1 cellular context compared by ENCODE assay signal in the genomic region with DNA sequence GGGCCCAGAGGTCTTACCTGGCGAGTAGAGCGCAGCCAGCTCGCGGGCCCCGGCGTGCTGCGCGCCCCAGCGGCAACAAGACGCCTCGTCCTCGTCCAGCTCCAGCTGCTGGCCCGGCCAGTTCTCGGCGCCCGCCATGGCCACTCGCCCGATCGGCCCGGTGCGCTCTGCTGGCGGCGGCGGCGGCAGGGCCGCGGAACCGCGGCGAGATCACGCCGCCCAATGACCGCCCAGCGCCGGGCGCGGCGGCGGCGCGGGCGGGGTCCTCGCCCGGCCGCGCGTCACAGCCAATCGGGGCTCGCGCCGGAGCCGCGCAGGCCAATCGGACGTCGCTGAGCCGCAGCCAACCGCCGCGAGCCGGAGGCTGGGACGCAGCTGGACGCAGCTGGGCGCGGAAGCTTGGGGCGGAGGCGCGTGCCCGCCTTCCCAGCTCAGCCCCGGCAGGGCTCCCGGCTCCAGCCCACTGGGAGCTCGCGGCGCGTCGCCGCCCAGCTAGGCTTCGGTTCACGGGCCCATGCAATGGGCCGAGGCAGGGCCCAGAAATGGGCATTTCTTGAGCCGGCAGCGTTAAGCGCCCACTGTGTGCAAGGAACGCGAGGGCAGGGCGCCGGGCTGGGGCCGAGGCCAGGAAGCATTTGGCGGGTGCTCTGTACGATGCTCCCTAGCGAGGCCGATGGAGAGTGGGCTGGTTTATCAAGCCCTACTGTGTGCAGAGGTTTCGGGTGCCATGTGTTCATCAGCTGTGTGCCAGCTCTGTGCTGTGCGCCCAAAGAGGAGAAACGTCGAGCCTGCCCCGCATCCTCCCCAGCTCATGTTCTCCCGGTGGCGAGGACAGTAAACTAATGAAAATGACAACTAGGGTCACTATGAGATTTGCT.
TF ChIP-seq lines count a peak whose summit lies in the region.

A gene (minus strand): TSS at position 224 of the 878 bp plus-strand sequence. CDS start 86 bp downstream, at position 138.

TF ChIP-seq in HEK293, 187 proteins besides CTCF, POLR2A, EP300 and RAD21 (continued from another document and continues in another):
- TF ChIP-seq, protein P1, sequence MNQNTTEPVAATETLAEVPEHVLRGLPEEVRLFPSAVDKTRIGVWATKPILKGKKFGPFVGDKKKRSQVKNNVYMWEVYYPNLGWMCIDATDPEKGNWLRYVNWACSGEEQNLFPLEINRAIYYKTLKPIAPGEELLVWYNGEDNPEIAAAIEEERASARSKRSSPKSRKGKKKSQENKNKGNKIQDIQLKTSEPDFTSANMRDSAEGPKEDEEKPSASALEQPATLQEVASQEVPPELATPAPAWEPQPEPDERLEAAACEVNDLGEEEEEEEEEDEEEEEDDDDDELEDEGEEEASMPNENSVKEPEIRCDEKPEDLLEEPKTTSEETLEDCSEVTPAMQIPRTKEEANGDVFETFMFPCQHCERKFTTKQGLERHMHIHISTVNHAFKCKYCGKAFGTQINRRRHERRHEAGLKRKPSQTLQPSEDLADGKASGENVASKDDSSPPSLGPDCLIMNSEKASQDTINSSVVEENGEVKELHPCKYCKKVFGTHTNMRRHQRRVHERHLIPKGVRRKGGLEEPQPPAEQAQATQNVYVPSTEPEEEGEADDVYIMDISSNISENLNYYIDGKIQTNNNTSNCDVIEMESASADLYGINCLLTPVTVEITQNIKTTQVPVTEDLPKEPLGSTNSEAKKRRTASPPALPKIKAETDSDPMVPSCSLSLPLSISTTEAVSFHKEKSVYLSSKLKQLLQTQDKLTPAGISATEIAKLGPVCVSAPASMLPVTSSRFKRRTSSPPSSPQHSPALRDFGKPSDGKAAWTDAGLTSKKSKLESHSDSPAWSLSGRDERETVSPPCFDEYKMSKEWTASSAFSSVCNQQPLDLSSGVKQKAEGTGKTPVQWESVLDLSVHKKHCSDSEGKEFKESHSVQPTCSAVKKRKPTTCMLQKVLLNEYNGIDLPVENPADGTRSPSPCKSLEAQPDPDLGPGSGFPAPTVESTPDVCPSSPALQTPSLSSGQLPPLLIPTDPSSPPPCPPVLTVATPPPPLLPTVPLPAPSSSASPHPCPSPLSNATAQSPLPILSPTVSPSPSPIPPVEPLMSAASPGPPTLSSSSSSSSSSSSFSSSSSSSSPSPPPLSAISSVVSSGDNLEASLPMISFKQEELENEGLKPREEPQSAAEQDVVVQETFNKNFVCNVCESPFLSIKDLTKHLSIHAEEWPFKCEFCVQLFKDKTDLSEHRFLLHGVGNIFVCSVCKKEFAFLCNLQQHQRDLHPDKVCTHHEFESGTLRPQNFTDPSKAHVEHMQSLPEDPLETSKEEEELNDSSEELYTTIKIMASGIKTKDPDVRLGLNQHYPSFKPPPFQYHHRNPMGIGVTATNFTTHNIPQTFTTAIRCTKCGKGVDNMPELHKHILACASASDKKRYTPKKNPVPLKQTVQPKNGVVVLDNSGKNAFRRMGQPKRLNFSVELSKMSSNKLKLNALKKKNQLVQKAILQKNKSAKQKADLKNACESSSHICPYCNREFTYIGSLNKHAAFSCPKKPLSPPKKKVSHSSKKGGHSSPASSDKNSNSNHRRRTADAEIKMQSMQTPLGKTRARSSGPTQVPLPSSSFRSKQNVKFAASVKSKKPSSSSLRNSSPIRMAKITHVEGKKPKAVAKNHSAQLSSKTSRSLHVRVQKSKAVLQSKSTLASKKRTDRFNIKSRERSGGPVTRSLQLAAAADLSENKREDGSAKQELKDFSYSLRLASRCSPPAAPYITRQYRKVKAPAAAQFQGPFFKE (tag by site-specific recombination; IDR thresholded peaks at IDR 0.05; ENCODE audit: borderline replicate concordance): no peak
- TF ChIP-seq ZNF324 (tag by site-specific recombination; IDR thresholded peaks at IDR 0.05) (no peak), ZNF561 (tag by site-specific recombination; IDR thresholded peaks at IDR 0.05; ENCODE audit: borderline replicate concordance) (peak; percentile 86; the same call in 1 of the 2 replicates), ZSCAN16 (tag by site-specific recombination; IDR thresholded peaks at IDR 0.05) (peak; percentile 57; the same call in 1 of the 2 replicates), BCL11A (tag by site-specific recombination; IDR thresholded peaks at IDR 0.05; ENCODE audit: low read depth) (no peak), ZNF76 (tag by site-specific recombination; IDR thresholded peaks at IDR 0.05; ENCODE audit: borderline replicate concordance, low read depth) (0 out of 2 replicates have a peak, but pooled peaks have one; percentile 36), ZNF830 (tag by site-specific recombination; IDR thresholded peaks at IDR 0.05; ENCODE audit: low read depth) (no peak), ZNF548 (tag by site-specific recombination; IDR thresholded peaks at IDR 0.05) (no peak), ZNF776 (tag by site-specific recombination; IDR thresholded peaks at IDR 0.05; ENCODE audit: borderline replicate concordance) (no peak), ZNF114 (tag by site-specific recombination; IDR thresholded peaks at IDR 0.05) (no peak), ZBTB7A (tag by site-specific recombination; IDR thresholded peaks at IDR 0.05; ENCODE audit: low read depth) (no peak), ZNF404 (tag by site-specific recombination; IDR thresholded peaks at IDR 0.05) (no peak), ZNF626 (tag by site-specific recombination; IDR thresholded peaks at IDR 0.05) (no peak), ZNF426 (tag by site-specific recombination; IDR thresholded peaks at IDR 0.05) (no peak), ZBTB48 (tag by site-specific recombination; IDR thresholded peaks at IDR 0.05) (peak; percentile 85), GLI4 (tag by site-specific recombination; IDR thresholded peaks at IDR 0.05) (no peak), ZNF670 (tag by site-specific recombination; IDR thresholded peaks at IDR 0.05; ENCODE audit: low read depth) (no peak), ZNF792 (tag by site-specific recombination; IDR thresholded peaks at IDR 0.05) (no peak; the same call in 1 of the 2 replicates), ZNF2 (tag by site-specific recombination; IDR thresholded peaks at IDR 0.05) (no peak), ZNF19 (tag by site-specific recombination; IDR thresholded peaks at IDR 0.05; ENCODE audit: low read depth) (no peak), ZNF248 (tag by site-specific recombination; IDR thresholded peaks at IDR 0.05) (no peak), ZNF624 (tag by site-specific recombination; IDR thresholded peaks at IDR 0.05) (no peak), ZNF521 (tag by site-specific recombination; IDR thresholded peaks at IDR 0.05) (no peak), ZNF16 (tag by site-specific recombination; IDR thresholded peaks at IDR 0.05; ENCODE audit: low read depth) (no peak)
- TF ChIP-seq, protein P2, sequence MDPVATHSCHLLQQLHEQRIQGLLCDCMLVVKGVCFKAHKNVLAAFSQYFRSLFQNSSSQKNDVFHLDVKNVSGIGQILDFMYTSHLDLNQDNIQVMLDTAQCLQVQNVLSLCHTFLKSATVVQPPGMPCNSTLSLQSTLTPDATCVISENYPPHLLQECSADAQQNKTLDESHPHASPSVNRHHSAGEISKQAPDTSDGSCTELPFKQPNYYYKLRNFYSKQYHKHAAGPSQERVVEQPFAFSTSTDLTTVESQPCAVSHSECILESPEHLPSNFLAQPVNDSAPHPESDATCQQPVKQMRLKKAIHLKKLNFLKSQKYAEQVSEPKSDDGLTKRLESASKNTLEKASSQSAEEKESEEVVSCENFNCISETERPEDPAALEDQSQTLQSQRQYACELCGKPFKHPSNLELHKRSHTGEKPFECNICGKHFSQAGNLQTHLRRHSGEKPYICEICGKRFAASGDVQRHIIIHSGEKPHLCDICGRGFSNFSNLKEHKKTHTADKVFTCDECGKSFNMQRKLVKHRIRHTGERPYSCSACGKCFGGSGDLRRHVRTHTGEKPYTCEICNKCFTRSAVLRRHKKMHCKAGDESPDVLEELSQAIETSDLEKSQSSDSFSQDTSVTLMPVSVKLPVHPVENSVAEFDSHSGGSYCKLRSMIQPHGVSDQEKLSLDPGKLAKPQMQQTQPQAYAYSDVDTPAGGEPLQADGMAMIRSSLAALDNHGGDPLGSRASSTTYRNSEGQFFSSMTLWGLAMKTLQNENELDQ (tag by site-specific recombination; IDR thresholded peaks at IDR 0.05; ENCODE audit: low read depth): no peak
- TF ChIP-seq, protein P3, sequence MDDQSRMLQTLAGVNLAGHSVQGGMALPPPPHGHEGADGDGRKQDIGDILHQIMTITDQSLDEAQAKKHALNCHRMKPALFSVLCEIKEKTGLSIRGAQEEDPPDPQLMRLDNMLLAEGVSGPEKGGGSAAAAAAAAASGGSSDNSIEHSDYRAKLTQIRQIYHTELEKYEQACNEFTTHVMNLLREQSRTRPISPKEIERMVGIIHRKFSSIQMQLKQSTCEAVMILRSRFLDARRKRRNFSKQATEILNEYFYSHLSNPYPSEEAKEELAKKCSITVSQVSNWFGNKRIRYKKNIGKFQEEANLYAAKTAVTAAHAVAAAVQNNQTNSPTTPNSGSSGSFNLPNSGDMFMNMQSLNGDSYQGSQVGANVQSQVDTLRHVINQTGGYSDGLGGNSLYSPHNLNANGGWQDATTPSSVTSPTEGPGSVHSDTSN (CRISPR knock-in tag; IDR thresholded peaks at IDR 0.05): no peak
- TF ChIP-seq, protein P4, sequence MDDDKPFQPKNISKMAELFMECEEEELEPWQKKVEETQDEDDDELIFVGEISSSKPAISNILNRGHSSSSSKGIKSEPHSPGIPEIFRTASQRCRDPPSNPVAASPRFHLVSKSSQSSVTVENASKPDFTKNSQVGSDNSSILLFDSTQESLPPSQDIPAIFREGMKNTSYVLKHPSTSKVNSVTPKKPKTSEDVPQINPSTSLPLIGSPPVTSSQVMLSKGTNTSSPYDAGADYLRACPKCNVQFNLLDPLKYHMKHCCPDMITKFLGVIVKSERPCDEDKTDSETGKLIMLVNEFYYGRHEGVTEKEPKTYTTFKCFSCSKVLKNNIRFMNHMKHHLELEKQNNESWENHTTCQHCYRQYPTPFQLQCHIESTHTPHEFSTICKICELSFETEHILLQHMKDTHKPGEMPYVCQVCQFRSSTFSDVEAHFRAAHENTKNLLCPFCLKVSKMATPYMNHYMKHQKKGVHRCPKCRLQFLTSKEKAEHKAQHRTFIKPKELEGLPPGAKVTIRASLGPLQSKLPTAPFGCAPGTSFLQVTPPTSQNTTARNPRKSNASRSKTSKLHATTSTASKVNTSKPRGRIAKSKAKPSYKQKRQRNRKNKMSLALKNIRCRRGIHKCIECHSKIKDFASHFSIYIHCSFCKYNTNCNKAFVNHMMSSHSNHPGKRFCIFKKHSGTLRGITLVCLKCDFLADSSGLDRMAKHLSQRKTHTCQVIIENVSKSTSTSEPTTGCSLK (tag by site-specific recombination; IDR thresholded peaks at IDR 0.05): no peak
- TF ChIP-seq, protein P5, sequence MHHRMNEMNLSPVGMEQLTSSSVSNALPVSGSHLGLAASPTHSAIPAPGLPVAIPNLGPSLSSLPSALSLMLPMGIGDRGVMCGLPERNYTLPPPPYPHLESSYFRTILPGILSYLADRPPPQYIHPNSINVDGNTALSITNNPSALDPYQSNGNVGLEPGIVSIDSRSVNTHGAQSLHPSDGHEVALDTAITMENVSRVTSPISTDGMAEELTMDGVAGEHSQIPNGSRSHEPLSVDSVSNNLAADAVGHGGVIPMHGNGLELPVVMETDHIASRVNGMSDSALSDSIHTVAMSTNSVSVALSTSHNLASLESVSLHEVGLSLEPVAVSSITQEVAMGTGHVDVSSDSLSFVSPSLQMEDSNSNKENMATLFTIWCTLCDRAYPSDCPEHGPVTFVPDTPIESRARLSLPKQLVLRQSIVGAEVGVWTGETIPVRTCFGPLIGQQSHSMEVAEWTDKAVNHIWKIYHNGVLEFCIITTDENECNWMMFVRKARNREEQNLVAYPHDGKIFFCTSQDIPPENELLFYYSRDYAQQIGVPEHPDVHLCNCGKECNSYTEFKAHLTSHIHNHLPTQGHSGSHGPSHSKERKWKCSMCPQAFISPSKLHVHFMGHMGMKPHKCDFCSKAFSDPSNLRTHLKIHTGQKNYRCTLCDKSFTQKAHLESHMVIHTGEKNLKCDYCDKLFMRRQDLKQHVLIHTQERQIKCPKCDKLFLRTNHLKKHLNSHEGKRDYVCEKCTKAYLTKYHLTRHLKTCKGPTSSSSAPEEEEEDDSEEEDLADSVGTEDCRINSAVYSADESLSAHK (tag by site-specific recombination; IDR thresholded peaks at IDR 0.05): no peak
- TF ChIP-seq, protein P6, sequence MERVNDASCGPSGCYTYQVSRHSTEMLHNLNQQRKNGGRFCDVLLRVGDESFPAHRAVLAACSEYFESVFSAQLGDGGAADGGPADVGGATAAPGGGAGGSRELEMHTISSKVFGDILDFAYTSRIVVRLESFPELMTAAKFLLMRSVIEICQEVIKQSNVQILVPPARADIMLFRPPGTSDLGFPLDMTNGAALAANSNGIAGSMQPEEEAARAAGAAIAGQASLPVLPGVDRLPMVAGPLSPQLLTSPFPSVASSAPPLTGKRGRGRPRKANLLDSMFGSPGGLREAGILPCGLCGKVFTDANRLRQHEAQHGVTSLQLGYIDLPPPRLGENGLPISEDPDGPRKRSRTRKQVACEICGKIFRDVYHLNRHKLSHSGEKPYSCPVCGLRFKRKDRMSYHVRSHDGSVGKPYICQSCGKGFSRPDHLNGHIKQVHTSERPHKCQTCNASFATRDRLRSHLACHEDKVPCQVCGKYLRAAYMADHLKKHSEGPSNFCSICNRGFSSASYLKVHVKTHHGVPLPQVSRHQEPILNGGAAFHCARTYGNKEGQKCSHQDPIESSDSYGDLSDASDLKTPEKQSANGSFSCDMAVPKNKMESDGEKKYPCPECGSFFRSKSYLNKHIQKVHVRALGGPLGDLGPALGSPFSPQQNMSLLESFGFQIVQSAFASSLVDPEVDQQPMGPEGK (tag by site-specific recombination; IDR thresholded peaks at IDR 0.05): 0 out of 2 replicates have a peak, but pooled peaks have one; percentile 23
- TF ChIP-seq, protein P7, sequence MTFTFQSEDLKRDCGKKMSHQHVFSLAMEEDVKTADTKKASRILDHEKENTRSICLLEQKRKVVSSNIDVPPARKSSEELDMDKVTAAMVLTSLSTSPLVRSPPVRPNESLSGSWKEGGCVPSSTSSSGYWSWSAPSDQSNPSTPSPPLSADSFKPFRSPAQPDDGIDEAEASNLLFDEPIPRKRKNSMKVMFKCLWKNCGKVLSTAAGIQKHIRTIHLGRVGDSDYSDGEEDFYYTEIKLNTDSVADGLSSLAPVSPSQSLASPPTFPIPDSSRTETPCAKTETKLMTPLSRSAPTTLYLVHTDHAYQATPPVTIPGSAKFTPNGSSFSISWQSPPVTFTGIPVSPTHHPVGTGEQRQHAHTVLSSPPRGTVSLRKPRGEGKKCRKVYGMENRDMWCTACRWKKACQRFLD (tag by site-specific recombination; IDR thresholded peaks at IDR 0.05): no peak
- TF ChIP-seq, protein P8, sequence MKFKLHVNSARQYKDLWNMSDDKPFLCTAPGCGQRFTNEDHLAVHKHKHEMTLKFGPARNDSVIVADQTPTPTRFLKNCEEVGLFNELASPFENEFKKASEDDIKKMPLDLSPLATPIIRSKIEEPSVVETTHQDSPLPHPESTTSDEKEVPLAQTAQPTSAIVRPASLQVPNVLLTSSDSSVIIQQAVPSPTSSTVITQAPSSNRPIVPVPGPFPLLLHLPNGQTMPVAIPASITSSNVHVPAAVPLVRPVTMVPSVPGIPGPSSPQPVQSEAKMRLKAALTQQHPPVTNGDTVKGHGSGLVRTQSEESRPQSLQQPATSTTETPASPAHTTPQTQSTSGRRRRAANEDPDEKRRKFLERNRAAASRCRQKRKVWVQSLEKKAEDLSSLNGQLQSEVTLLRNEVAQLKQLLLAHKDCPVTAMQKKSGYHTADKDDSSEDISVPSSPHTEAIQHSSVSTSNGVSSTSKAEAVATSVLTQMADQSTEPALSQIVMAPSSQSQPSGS (tag by site-specific recombination; IDR thresholded peaks at IDR 0.05; ENCODE audit: low read depth): no peak
